ENCODE assay signal across 2 cellular contexts in the genomic region with DNA sequence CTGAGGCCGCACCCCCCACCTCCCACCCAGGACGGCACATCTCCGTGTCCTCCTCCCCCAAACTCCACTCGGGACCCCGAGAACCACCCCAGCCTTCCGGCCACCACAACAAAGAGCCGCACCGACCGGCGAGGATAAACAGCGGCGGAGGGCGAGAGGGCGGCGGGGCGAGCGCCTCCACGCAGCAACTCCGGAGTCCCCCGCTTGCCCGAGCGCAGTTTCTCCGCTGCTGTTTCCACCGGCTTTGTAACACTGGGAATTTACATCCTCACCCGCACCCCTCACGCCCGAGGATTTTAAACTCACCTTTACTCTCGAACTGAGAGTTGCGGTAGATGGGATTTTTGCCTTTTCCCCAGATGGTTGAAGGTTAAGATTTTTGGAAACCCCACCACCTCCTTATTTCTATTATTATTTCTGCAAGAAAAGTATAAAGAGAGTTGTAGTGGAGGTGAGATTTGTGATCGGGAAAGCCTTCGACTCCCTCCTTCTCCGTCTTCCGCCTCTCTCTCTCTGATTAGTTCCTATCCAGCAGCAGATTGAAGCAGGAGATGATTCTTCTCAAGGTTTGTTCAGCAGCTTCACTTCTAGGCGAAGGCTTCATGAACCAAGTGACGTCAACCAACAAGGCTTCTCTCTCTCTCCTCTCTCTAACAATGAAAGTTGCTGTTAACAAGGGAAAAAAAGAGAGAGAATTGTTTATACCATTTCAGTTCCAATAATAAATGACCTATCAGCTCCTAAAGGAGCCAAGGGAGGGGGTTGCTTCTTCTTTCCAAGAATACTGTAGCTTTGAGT.
TF ChIP-seq lines count a peak whose summit lies in the region.

A gene with protein sequence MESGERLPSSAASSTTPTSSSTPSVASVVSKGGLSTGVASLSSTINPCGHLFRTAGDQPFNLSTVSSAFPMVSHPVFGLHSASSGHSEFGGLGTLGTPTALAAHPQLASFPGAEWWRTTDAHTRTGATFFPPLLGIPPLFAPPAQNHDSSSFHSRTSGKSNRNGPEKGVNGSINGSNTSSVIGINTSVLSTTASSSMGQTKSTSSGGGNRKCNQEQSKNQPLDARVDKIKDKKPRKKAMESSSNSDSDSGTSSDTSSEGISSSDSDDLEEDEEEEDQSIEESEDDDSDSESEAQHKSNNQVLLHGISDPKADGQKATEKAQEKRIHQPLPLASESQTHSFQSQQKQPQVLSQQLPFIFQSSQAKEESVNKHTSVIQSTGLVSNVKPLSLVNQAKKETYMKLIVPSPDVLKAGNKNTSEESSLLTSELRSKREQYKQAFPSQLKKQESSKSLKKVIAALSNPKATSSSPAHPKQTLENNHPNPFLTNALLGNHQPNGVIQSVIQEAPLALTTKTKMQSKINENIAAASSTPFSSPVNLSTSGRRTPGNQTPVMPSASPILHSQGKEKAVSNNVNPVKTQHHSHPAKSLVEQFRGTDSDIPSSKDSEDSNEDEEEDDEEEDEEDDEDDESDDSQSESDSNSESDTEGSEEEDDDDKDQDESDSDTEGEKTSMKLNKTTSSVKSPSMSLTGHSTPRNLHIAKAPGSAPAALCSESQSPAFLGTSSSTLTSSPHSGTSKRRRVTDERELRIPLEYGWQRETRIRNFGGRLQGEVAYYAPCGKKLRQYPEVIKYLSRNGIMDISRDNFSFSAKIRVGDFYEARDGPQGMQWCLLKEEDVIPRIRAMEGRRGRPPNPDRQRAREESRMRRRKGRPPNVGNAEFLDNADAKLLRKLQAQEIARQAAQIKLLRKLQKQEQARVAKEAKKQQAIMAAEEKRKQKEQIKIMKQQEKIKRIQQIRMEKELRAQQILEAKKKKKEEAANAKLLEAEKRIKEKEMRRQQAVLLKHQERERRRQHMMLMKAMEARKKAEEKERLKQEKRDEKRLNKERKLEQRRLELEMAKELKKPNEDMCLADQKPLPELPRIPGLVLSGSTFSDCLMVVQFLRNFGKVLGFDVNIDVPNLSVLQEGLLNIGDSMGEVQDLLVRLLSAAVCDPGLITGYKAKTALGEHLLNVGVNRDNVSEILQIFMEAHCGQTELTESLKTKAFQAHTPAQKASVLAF (N-terminal part only) (minus strand): TSS at position 613 of the 798 bp plus-strand sequence. CDS start 137,829 bp downstream, outside the sequence.

TF ChIP-seq in Ishikawa, 13 proteins besides CTCF, POLR2A, EP300 and RAD21:
- TF ChIP-seq NFIC (IDR thresholded peaks at IDR 0.05) (no peak), ZBTB7A (IDR thresholded peaks at IDR 0.05; ENCODE audit: low read depth) (0 out of 2 replicates have a peak, but pooled peaks have one; percentile 22), CREB1 (IDR thresholded peaks at IDR 0.05; ENCODE audit: low read depth) (peak; percentile 32; the same call in 1 of the 2 replicates)

TF ChIP-seq in K562, 482 proteins besides CTCF, POLR2A, EP300 and RAD21 (continues in another document):
- TF ChIP-seq ZNF830 (CRISPR knock-in tag; IDR thresholded peaks at IDR 0.05) = 0 out of 2 replicates have a peak, but pooled peaks have one; percentile 1
- TF ChIP-seq SIN3B (IDR thresholded peaks at IDR 0.05; ENCODE audit: low read depth) = no peak
- peak; percentile 22; the same call in 1 of the 2 replicates for TF ChIP-seq TEAD2 (tag; IDR thresholded peaks at IDR 0.05)
- no peak for TF ChIP-seq ATF1 (CRISPR knock-in tag; IDR thresholded peaks at IDR 0.05)
- peak; percentile 80 for TF ChIP-seq ATF1 (tag; IDR thresholded peaks at IDR 0.05)
- 0 out of 2 replicates have a peak, but pooled peaks have one; percentile 18 for TF ChIP-seq GABPB1 (CRISPR knock-in tag; IDR thresholded peaks at IDR 0.05)
- TF ChIP-seq TSC22D4 (tag; IDR thresholded peaks at IDR 0.05) = no peak
- TF ChIP-seq THRAP3 (IDR thresholded peaks at IDR 0.05; ENCODE audit: borderline replicate concordance) = no peak
- TF ChIP-seq RBBP5 (IDR thresholded peaks at IDR 0.05; ENCODE audit: borderline replicate concordance, insufficient read depth, low read length, poor library complexity, severe bottlenecking) = peak; percentile 30
- TF ChIP-seq ZNF584 (CRISPR knock-in tag; IDR thresholded peaks at IDR 0.05; ENCODE audit: low read depth) = no peak
- peak; percentile 96; the same call in 1 of the 2 replicates for TF ChIP-seq BRD4 (IDR thresholded peaks at IDR 0.05)
- TF ChIP-seq, protein P1, sequence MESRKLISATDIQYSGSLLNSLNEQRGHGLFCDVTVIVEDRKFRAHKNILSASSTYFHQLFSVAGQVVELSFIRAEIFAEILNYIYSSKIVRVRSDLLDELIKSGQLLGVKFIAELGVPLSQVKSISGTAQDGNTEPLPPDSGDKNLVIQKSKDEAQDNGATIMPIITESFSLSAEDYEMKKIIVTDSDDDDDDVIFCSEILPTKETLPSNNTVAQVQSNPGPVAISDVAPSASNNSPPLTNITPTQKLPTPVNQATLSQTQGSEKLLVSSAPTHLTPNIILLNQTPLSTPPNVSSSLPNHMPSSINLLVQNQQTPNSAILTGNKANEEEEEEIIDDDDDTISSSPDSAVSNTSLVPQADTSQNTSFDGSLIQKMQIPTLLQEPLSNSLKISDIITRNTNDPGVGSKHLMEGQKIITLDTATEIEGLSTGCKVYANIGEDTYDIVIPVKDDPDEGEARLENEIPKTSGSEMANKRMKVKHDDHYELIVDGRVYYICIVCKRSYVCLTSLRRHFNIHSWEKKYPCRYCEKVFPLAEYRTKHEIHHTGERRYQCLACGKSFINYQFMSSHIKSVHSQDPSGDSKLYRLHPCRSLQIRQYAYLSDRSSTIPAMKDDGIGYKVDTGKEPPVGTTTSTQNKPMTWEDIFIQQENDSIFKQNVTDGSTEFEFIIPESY (CRISPR knock-in tag; IDR thresholded peaks at IDR 0.05) = no peak
- no peak for TF ChIP-seq ZBED1 (IDR thresholded peaks at IDR 0.05)
- 0 out of 2 replicates have a peak, but pooled peaks have one; percentile 39 for TF ChIP-seq LCOR (CRISPR knock-in tag; IDR thresholded peaks at IDR 0.05)
- TF ChIP-seq ZNF766 (CRISPR knock-in tag; conservative IDR thresholded peaks at IDR 0.05) = 0 out of 2 replicates have a peak, but pooled peaks have one; percentile 53
- no peak for TF ChIP-seq MCM2 (IDR thresholded peaks at IDR 0.05; ENCODE audit: low read depth)
- peak; percentile 17; the same call in 1 of the 2 replicates for TF ChIP-seq SMARCA4 (IDR thresholded peaks at IDR 0.05)
- TF ChIP-seq, protein P2, sequence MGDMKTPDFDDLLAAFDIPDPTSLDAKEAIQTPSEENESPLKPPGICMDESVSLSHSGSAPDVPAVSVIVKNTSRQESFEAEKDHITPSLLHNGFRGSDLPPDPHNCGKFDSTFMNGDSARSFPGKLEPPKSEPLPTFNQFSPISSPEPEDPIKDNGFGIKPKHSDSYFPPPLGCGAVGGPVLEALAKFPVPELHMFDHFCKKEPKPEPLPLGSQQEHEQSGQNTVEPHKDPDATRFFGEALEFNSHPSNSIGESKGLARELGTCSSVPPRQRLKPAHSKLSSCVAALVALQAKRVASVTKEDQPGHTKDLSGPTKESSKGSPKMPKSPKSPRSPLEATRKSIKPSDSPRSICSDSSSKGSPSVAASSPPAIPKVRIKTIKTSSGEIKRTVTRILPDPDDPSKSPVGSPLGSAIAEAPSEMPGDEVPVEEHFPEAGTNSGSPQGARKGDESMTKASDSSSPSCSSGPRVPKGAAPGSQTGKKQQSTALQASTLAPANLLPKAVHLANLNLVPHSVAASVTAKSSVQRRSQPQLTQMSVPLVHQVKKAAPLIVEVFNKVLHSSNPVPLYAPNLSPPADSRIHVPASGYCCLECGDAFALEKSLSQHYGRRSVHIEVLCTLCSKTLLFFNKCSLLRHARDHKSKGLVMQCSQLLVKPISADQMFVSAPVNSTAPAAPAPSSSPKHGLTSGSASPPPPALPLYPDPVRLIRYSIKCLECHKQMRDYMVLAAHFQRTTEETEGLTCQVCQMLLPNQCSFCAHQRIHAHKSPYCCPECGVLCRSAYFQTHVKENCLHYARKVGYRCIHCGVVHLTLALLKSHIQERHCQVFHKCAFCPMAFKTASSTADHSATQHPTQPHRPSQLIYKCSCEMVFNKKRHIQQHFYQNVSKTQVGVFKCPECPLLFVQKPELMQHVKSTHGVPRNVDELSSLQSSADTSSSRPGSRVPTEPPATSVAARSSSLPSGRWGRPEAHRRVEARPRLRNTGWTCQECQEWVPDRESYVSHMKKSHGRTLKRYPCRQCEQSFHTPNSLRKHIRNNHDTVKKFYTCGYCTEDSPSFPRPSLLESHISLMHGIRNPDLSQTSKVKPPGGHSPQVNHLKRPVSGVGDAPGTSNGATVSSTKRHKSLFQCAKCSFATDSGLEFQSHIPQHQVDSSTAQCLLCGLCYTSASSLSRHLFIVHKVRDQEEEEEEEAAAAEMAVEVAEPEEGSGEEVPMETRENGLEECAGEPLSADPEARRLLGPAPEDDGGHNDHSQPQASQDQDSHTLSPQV (IDR thresholded peaks at IDR 0.05) = no peak
- TF ChIP-seq NR1H2 (CRISPR knock-in tag; IDR thresholded peaks at IDR 0.05) = peak; percentile 43; the same call in 1 of the 2 replicates
- TF ChIP-seq, protein P3, sequence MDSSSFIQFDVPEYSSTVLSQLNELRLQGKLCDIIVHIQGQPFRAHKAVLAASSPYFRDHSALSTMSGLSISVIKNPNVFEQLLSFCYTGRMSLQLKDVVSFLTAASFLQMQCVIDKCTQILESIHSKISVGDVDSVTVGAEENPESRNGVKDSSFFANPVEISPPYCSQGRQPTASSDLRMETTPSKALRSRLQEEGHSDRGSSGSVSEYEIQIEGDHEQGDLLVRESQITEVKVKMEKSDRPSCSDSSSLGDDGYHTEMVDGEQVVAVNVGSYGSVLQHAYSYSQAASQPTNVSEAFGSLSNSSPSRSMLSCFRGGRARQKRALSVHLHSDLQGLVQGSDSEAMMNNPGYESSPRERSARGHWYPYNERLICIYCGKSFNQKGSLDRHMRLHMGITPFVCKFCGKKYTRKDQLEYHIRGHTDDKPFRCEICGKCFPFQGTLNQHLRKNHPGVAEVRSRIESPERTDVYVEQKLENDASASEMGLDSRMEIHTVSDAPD (CRISPR knock-in tag; IDR thresholded peaks at IDR 0.05) = no peak
- no peak for TF ChIP-seq ZNF444 (CRISPR knock-in tag; IDR thresholded peaks at IDR 0.05)
- TF ChIP-seq, protein P4, sequence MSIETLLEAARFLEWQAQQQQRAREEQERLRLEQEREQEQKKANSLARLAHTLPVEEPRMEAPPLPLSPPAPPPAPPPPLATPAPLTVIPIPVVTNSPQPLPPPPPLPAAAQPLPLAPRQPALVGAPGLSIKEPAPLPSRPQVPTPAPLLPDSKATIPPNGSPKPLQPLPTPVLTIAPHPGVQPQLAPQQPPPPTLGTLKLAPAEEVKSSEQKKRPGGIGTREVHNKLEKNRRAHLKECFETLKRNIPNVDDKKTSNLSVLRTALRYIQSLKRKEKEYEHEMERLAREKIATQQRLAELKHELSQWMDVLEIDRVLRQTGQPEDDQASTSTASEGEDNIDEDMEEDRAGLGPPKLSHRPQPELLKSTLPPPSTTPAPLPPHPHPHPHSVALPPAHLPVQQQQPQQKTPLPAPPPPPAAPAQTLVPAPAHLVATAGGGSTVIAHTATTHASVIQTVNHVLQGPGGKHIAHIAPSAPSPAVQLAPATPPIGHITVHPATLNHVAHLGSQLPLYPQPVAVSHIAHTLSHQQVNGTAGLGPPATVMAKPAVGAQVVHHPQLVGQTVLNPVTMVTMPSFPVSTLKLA (conservative IDR thresholded peaks at IDR 0.05) = 0 out of 4 replicates have a peak, but pooled peaks of 1 of the 2 experiments have one; percentile 9
- no peak for TF ChIP-seq SNRNP70 (optimal IDR thresholded peaks at IDR 0.05; ENCODE audit: low read depth, low read length)
- TF ChIP-seq ATF7 (IDR thresholded peaks at IDR 0.05) = peak; percentile 92
- no peak for TF ChIP-seq TAF15 (IDR thresholded peaks at IDR 0.05; ENCODE audit: low read depth, low read length)
- no peak for TF ChIP-seq ZNF165 (CRISPR knock-in tag; IDR thresholded peaks at IDR 0.05; ENCODE audit: borderline replicate concordance)
- TF ChIP-seq TRIM28 (IDR thresholded peaks at IDR 0.05) = no peak
- TF ChIP-seq PHF8 (IDR thresholded peaks at IDR 0.05; ENCODE audit: borderline replicate concordance, low read length) = peak; percentile 20; the same call in 1 of the 2 replicates
- TF ChIP-seq SAFB (IDR thresholded peaks at IDR 0.05; ENCODE audit: borderline replicate concordance, low read depth, low read length) = peak; percentile 89
- no peak for TF ChIP-seq CEBPG (CRISPR knock-in tag; IDR thresholded peaks at IDR 0.05)
- no peak for TF ChIP-seq CEBPG (tag; conservative IDR thresholded peaks at IDR 0.05 in 1 of 2, IDR thresholded peaks at IDR 0.05 in 1 of 2)
- TF ChIP-seq, protein P5, sequence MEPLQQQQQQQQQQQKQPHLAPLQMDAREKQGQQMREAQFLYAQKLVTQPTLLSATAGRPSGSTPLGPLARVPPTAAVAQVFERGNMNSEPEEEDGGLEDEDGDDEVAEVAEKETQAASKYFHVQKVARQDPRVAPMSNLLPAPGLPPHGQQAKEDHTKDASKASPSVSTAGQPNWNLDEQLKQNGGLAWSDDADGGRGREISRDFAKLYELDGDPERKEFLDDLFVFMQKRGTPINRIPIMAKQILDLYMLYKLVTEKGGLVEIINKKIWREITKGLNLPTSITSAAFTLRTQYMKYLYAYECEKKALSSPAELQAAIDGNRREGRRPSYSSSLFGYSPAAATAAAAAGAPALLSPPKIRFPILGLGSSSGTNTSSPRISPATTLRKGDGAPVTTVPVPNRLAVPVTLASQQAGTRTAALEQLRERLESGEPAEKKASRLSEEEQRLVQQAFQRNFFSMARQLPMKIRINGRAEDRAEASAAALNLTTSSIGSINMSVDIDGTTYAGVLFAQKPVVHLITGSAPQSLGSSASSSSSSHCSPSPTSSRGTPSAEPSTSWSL (CRISPR knock-in tag; IDR thresholded peaks at IDR 0.05; ENCODE audit: borderline replicate concordance) = no peak
- no peak for TF ChIP-seq MEF2D (tag; conservative IDR thresholded peaks at IDR 0.05; ENCODE audit: low read depth)
- TF ChIP-seq, protein P6, sequence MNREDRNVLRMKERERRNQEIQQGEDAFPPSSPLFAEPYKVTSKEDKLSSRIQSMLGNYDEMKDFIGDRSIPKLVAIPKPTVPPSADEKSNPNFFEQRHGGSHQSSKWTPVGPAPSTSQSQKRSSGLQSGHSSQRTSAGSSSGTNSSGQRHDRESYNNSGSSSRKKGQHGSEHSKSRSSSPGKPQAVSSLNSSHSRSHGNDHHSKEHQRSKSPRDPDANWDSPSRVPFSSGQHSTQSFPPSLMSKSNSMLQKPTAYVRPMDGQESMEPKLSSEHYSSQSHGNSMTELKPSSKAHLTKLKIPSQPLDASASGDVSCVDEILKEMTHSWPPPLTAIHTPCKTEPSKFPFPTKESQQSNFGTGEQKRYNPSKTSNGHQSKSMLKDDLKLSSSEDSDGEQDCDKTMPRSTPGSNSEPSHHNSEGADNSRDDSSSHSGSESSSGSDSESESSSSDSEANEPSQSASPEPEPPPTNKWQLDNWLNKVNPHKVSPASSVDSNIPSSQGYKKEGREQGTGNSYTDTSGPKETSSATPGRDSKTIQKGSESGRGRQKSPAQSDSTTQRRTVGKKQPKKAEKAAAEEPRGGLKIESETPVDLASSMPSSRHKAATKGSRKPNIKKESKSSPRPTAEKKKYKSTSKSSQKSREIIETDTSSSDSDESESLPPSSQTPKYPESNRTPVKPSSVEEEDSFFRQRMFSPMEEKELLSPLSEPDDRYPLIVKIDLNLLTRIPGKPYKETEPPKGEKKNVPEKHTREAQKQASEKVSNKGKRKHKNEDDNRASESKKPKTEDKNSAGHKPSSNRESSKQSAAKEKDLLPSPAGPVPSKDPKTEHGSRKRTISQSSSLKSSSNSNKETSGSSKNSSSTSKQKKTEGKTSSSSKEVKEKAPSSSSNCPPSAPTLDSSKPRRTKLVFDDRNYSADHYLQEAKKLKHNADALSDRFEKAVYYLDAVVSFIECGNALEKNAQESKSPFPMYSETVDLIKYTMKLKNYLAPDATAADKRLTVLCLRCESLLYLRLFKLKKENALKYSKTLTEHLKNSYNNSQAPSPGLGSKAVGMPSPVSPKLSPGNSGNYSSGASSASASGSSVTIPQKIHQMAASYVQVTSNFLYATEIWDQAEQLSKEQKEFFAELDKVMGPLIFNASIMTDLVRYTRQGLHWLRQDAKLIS (CRISPR knock-in tag; IDR thresholded peaks at IDR 0.05) = peak; percentile 80
